Comparison of ENCODE assay signal across 1 cellular context in the genomic region with DNA sequence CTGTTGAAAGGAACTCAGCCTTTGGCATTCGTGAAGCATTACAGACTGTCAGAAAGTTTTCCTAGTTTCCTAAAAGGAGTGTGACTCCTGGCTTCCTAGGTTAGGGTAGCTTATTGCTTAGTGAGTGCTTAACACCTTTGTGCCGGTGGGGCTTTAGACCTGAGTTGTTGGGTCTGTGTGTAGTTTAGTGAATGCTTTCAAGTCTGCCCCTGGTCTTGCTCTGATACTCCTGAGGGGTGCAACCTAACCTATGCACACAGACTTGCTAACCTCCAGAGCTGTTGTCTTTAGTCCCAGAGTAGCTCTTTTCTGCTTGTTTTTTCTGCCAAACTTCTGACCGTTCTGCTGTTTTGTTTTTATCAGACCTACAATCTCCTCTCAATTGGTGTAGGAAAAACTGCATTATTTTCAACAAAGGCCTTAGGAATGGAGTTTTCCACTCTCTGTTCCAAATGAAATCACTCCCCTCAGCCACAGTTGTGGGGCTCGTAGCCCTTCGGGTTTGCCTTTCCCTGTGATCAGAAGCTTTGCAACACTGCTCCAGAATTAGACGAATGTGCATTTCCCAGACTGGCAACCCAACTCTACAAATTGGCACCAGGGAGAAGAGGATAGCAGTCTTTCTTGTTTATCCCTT.
TF ChIP-seq lines count a peak whose summit lies in the region.

No MANE protein-coding gene starts in this region.

TF ChIP-seq in SK-N-SH treated with all-trans-retinoic acid at 6 μM for 48 hours, 23 proteins besides CTCF, POLR2A, EP300 and RAD21 (continued from another document):
- TF ChIP-seq ZNF70 (CRISPR knock-in tag; IDR thresholded peaks at IDR 0.05) = no peak
TF ChIP-seq in SK-N-SH treated with all-trans-retinoic acid at 6 μM for 48 hours: peak in this region for 0.
